Comparison of ENCODE assay signal across 1 cellular context in the genomic region with DNA sequence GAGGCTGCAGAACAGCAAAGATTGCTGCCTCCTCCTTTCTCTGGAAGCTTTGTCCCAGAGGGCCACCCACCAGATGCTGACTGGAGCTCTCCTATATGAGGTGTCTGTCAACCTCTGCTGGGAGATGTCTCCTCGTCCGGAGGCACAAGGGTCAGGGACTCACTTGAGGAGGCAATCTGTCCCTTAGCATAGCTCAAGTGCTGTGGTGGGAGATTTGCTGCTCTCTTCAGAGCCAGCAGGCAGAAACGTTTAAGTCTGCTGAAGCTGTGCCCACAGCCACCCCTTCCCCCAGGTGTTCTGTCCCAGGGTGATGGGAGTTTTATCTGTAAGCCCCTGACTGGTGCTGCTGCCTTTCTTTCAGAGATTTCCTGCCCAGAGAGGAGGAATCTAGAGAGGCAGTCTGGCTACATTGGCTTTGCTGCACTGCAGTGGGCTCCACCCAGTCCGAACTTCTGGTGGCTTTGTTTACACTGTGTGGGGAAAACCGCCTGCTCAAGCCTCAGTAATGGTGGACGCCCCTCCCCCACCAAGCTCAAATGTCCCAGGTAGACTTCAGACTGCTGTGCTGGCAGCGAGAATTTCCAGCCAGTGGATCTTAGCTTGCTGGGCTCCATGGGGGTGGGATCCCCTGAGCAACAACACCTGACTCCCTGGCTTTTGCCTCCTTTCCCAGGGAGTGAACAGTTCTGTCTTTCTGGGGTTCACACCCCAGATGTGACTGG.
TF ChIP-seq lines count a peak whose summit lies in the region.
"Not testable (repeated sequence)": the region's sequence is repeated elsewhere in the genome, so short reads cannot be mapped to it uniquely, and the experiment has no call there.

No MANE protein-coding gene starts in this region.

TF ChIP-seq in HepG2, 621 proteins besides CTCF, POLR2A, EP300 and RAD21 (continues in another document):
- TF ChIP-seq ZNF687 (CRISPR knock-in tag; IDR thresholded peaks at IDR 0.05) (peak; percentile 75), ZNF552 (CRISPR knock-in tag; IDR thresholded peaks at IDR 0.05; ENCODE audit: borderline replicate concordance) (0 out of 2 replicates have a peak, but pooled peaks have one; percentile 72), YY1 (IDR thresholded peaks at IDR 0.05; ENCODE audit: insufficient read depth, insufficient replicate concordance, low read depth, low read length) (peak; percentile 85), SIX1 (CRISPR knock-in tag; IDR thresholded peaks at IDR 0.05; ENCODE audit: borderline replicate concordance) (peak; percentile 47; the same call in 1 of the 2 replicates), MED8 (CRISPR knock-in tag; IDR thresholded peaks at IDR 0.05; ENCODE audit: insufficient replicate concordance) (peak; percentile 71), ZNF574 (CRISPR knock-in tag; IDR thresholded peaks at IDR 0.05) (peak; percentile 67), ISL2 (CRISPR knock-in tag; IDR thresholded peaks at IDR 0.05) (peak; percentile 71), ZNF563 (CRISPR knock-in tag; IDR thresholded peaks at IDR 0.05) (0 out of 2 replicates have a peak, but pooled peaks have one; percentile 11), ZNF556 (CRISPR knock-in tag; IDR thresholded peaks at IDR 0.05; ENCODE audit: borderline replicate concordance) (peak; percentile 82), ZMYM4 (CRISPR knock-in tag; IDR thresholded peaks at IDR 0.05) (peak; percentile 83), ARNT2 (CRISPR knock-in tag; IDR thresholded peaks at IDR 0.05; ENCODE audit: low read depth) (peak; percentile 73), ZNF644 (CRISPR knock-in tag; IDR thresholded peaks at IDR 0.05; ENCODE audit: low read depth) (peak; percentile 72; the same call in 1 of the 2 replicates), DBP (CRISPR knock-in tag; IDR thresholded peaks at IDR 0.05; ENCODE audit: not compliant biosample characterization) (peak; percentile 71), POGZ (CRISPR knock-in tag; IDR thresholded peaks at IDR 0.05) (peak; percentile 81), THAP11 (CRISPR knock-in tag; IDR thresholded peaks at IDR 0.05) (peak; percentile 37; the same call in 1 of the 2 replicates), HOXA3 (CRISPR knock-in tag; IDR thresholded peaks at IDR 0.05) (peak; percentile 88), ZNF724P (CRISPR knock-in tag; IDR thresholded peaks at IDR 0.05; ENCODE audit: borderline replicate concordance) (peak; percentile 83; the same call in 1 of the 2 replicates), GFI1 (CRISPR knock-in tag; IDR thresholded peaks at IDR 0.05; ENCODE audit: borderline replicate concordance) (peak; percentile 63), BORCS8-MEF2B (CRISPR knock-in tag; IDR thresholded peaks at IDR 0.05) (peak; percentile 46; the same call in 1 of the 2 replicates), MIER2 (CRISPR knock-in tag; IDR thresholded peaks at IDR 0.05) (peak; percentile 39; the same call in 1 of the 2 replicates), IRF2 (CRISPR knock-in tag; IDR thresholded peaks at IDR 0.05) (0 out of 2 replicates have a peak, but pooled peaks have one; percentile 22), MTA1 (CRISPR knock-in tag; IDR thresholded peaks at IDR 0.05; ENCODE audit: borderline replicate concordance) (0 out of 2 replicates have a peak, but pooled peaks have one; percentile 48), SOX5 (CRISPR knock-in tag; IDR thresholded peaks at IDR 0.05; ENCODE audit: borderline replicate concordance) (peak; percentile 35; the same call in 1 of the 2 replicates), SKI (IDR thresholded peaks at IDR 0.05; ENCODE audit: partially characterized antibody) (peak; percentile 29), ELF3 (CRISPR knock-in tag; IDR thresholded peaks at IDR 0.05) (0 out of 2 replicates have a peak, but pooled peaks have one; percentile 40), BRD4 (CRISPR knock-in tag; IDR thresholded peaks at IDR 0.05) (peak; percentile 64; the same call in 1 of the 2 replicates), NCOR1 (IDR thresholded peaks at IDR 0.05; ENCODE audit: borderline replicate concordance, low read length) (0 out of 2 replicates have a peak, but pooled peaks have one; percentile 16), ZNF501 (CRISPR knock-in tag; IDR thresholded peaks at IDR 0.05) (peak; percentile 75), HDAC1 (CRISPR knock-in tag; IDR thresholded peaks at IDR 0.05) (peak; percentile 52; the same call in 1 of the 2 replicates), ZFP90 (CRISPR knock-in tag; IDR thresholded peaks at IDR 0.05; ENCODE audit: borderline replicate concordance) (peak; percentile 84; the same call in 1 of the 2 replicates), ZNF605 (CRISPR knock-in tag; IDR thresholded peaks at IDR 0.05) (peak; percentile 83; the same call in 1 of the 2 replicates), PAXIP1 (CRISPR knock-in tag; conservative IDR thresholded peaks at IDR 0.05) (peak; percentile 76), REPIN1 (CRISPR knock-in tag; IDR thresholded peaks at IDR 0.05; ENCODE audit: borderline replicate concordance, low read depth) (peak; percentile 49; the same call in 1 of the 2 replicates), LCORL (CRISPR knock-in tag; IDR thresholded peaks at IDR 0.05) (peak; percentile 26; the same call in 1 of the 2 replicates), KAT8 (CRISPR knock-in tag; IDR thresholded peaks at IDR 0.05) (peak; percentile 53), KDM5B (CRISPR knock-in tag; IDR thresholded peaks at IDR 0.05; ENCODE audit: borderline replicate concordance) (peak; percentile 58; the same call in 1 of the 2 replicates), GABPA (CRISPR knock-in tag; IDR thresholded peaks at IDR 0.05; ENCODE audit: low read depth) (peak; percentile 54; the same call in 1 of the 2 replicates), TARDBP (CRISPR knock-in tag; IDR thresholded peaks at IDR 0.05) (peak; percentile 61)
- TF ChIP-seq, protein P1, sequence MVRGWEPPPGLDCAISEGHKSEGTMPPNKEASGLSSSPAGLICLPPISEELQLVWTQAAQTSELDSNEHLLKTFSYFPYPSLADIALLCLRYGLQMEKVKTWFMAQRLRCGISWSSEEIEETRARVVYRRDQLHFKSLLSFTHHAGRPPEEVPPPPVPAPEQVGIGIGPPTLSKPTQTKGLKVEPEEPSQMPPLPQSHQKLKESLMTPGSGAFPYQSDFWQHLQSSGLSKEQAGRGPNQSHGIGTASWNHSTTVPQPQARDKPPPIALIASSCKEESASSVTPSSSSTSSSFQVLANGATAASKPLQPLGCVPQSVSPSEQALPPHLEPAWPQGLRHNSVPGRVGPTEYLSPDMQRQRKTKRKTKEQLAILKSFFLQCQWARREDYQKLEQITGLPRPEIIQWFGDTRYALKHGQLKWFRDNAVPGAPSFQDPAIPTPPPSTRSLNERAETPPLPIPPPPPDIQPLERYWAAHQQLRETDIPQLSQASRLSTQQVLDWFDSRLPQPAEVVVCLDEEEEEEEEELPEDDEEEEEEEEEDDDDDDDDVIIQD (CRISPR knock-in tag; IDR thresholded peaks at IDR 0.05; ENCODE audit: low read depth): peak; percentile 75; the same call in 1 of the 2 replicates
- TF ChIP-seq, protein P2, sequence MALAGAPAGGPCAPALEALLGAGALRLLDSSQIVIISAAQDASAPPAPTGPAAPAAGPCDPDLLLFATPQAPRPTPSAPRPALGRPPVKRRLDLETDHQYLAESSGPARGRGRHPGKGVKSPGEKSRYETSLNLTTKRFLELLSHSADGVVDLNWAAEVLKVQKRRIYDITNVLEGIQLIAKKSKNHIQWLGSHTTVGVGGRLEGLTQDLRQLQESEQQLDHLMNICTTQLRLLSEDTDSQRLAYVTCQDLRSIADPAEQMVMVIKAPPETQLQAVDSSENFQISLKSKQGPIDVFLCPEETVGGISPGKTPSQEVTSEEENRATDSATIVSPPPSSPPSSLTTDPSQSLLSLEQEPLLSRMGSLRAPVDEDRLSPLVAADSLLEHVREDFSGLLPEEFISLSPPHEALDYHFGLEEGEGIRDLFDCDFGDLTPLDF (CRISPR knock-in tag; IDR thresholded peaks at IDR 0.05): peak; percentile 47; the same call in 1 of the 2 replicates
- TF ChIP-seq, protein P3, sequence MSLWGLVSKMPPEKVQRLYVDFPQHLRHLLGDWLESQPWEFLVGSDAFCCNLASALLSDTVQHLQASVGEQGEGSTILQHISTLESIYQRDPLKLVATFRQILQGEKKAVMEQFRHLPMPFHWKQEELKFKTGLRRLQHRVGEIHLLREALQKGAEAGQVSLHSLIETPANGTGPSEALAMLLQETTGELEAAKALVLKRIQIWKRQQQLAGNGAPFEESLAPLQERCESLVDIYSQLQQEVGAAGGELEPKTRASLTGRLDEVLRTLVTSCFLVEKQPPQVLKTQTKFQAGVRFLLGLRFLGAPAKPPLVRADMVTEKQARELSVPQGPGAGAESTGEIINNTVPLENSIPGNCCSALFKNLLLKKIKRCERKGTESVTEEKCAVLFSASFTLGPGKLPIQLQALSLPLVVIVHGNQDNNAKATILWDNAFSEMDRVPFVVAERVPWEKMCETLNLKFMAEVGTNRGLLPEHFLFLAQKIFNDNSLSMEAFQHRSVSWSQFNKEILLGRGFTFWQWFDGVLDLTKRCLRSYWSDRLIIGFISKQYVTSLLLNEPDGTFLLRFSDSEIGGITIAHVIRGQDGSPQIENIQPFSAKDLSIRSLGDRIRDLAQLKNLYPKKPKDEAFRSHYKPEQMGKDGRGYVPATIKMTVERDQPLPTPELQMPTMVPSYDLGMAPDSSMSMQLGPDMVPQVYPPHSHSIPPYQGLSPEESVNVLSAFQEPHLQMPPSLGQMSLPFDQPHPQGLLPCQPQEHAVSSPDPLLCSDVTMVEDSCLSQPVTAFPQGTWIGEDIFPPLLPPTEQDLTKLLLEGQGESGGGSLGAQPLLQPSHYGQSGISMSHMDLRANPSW (CRISPR knock-in tag; IDR thresholded peaks at IDR 0.05; ENCODE audit: borderline replicate concordance): peak; percentile 79; the same call in 1 of the 2 replicates
- not testable (repeated sequence) for TF ChIP-seq LCORL (IDR thresholded peaks at IDR 0.05); GABPA (IDR thresholded peaks at IDR 0.05; ENCODE audit: low read depth, low read length)
